1 cellular context compared by ENCODE assay signal in genomic region chr2:99489758-99490087, GRCh38.
TF ChIP-seq lines count a peak whose summit lies in the region.

REV1 (minus strand) TSS chr2:99490017; CDS start chr2:99464975, 25,042 bp downstream.

TF ChIP-seq in HepG2, 621 proteins besides CTCF, POLR2A, EP300 and RAD21 (continued from another document and continues in another):
- TF ChIP-seq TFDP1 (CRISPR knock-in tag; IDR thresholded peaks at IDR 0.05; ENCODE audit: borderline replicate concordance) (no peak), ZNF367 (CRISPR knock-in tag; IDR thresholded peaks at IDR 0.05; ENCODE audit: borderline replicate concordance) (0 out of 2 replicates have a peak, but pooled peaks have one; percentile 11), PHF20 (CRISPR knock-in tag; IDR thresholded peaks at IDR 0.05) (0 out of 2 replicates have a peak, but pooled peaks have one; percentile 17), ZNF546 (CRISPR knock-in tag; conservative IDR thresholded peaks at IDR 0.05) (peak; percentile 8; the same call in 1 of the 2 replicates), ASH2L (IDR thresholded peaks at IDR 0.05; ENCODE audit: insufficient read length, low read depth, low read length) (peak; percentile 73), GABPA (IDR thresholded peaks at IDR 0.05; ENCODE audit: low read depth, low read length) (0 out of 2 replicates have a peak, but pooled peaks have one; percentile 23), GABPA (CRISPR knock-in tag; IDR thresholded peaks at IDR 0.05; ENCODE audit: low read depth) (no peak), ZNF558 (CRISPR knock-in tag; IDR thresholded peaks at IDR 0.05; ENCODE audit: borderline replicate concordance) (0 out of 2 replicates have a peak, but pooled peaks have one; percentile 9), ZNF441 (CRISPR knock-in tag; IDR thresholded peaks at IDR 0.05; ENCODE audit: borderline replicate concordance) (peak; percentile 39; the same call in 1 of the 2 replicates), FOXO4 (CRISPR knock-in tag; conservative IDR thresholded peaks at IDR 0.05) (0 out of 2 replicates have a peak, but pooled peaks have one; percentile 60), POLR2G (IDR thresholded peaks at IDR 0.05; ENCODE audit: low read depth, low read length) (peak; percentile 40; the same call in 1 of the 2 replicates), SIN3A (IDR thresholded peaks at IDR 0.05; ENCODE audit: borderline replicate concordance, low read depth, low read length) (peak; percentile 23; the same call in 1 of the 2 replicates), ZBTB14 (CRISPR knock-in tag; IDR thresholded peaks at IDR 0.05) (peak; percentile 90), ARID4A (CRISPR knock-in tag; IDR thresholded peaks at IDR 0.05; ENCODE audit: borderline replicate concordance) (0 out of 2 replicates have a peak, but pooled peaks have one; percentile 16), EEA1 (CRISPR knock-in tag; IDR thresholded peaks at IDR 0.05; ENCODE audit: borderline replicate concordance) (peak; percentile 44; the same call in 1 of the 2 replicates), MEIS2 (CRISPR knock-in tag; IDR thresholded peaks at IDR 0.05) (no peak; the same call in 1 of the 2 replicates), ZNF740 (CRISPR knock-in tag; IDR thresholded peaks at IDR 0.05) (peak; percentile 29), RBFOX2 (IDR thresholded peaks at IDR 0.05; ENCODE audit: low read depth, low read length) (peak; percentile 85), SALL2 (CRISPR knock-in tag; IDR thresholded peaks at IDR 0.05) (peak; percentile 70; the same call in 1 of the 2 replicates), SNAPC5 (CRISPR knock-in tag; IDR thresholded peaks at IDR 0.05; ENCODE audit: borderline replicate concordance) (no peak), IRF2 (CRISPR knock-in tag; IDR thresholded peaks at IDR 0.05) (peak; percentile 4; the same call in 1 of the 2 replicates), ZNF446 (CRISPR knock-in tag; IDR thresholded peaks at IDR 0.05) (peak; percentile 71; the same call in 1 of the 2 replicates), ZHX1 (CRISPR knock-in tag; IDR thresholded peaks at IDR 0.05; ENCODE audit: low read depth) (0 out of 2 replicates have a peak, but pooled peaks have one; percentile 62), ZNF124 (CRISPR knock-in tag; IDR thresholded peaks at IDR 0.05) (no peak), ZMAT3 (CRISPR knock-in tag; conservative IDR thresholded peaks at IDR 0.05) (peak; percentile 61; the same call in 1 of the 2 replicates), ZSCAN21 (CRISPR knock-in tag; IDR thresholded peaks at IDR 0.05; ENCODE audit: borderline replicate concordance) (peak; percentile 50; the same call in 1 of the 2 replicates), ZNF749 (CRISPR knock-in tag; IDR thresholded peaks at IDR 0.05; ENCODE audit: borderline replicate concordance) (peak; percentile 14; the same call in 1 of the 2 replicates), ZNF512B (CRISPR knock-in tag; IDR thresholded peaks at IDR 0.05; ENCODE audit: borderline replicate concordance) (no peak), CCDC6 (CRISPR knock-in tag; IDR thresholded peaks at IDR 0.05) (peak; percentile 36; the same call in 1 of the 2 replicates), CREB3 (CRISPR knock-in tag; IDR thresholded peaks at IDR 0.05) (0 out of 2 replicates have a peak, but pooled peaks have one; percentile 17), ZNF281 (CRISPR knock-in tag; IDR thresholded peaks at IDR 0.05; ENCODE audit: borderline replicate concordance) (peak; percentile 90), PRDM4 (CRISPR knock-in tag; IDR thresholded peaks at IDR 0.05; ENCODE audit: borderline replicate concordance) (0 out of 2 replicates have a peak, but pooled peaks have one; percentile 7), TMF1 (CRISPR knock-in tag; IDR thresholded peaks at IDR 0.05; ENCODE audit: low read depth) (peak; percentile 64; the same call in 1 of the 2 replicates)
